1 cellular context compared by ENCODE assay signal in the genomic region with DNA sequence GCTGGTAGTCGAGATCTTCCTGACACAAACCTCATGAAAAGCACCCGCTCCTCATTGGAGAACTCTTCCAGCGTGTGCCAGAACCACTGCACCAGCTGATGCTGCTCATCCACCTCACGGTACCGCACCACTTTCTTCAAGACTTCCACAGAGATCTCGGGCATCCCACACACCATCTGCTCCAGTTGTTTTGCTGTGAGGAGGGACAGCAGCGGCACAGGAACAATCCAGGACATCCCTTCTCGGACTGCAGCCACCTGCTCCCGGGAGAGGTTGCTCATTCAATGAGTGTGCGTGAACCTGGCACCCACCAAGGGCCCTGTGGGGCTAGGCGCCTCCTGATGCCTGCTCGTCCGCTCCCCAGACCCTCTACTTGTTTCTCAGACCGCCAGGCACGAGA.
TF ChIP-seq lines count a peak whose summit lies in the region.

No MANE protein-coding gene starts in this region.

TF ChIP-seq in IMR-90, 13 proteins besides CTCF, POLR2A, EP300 and RAD21:
- no peak for TF ChIP-seq SMC3 (IDR thresholded peaks at IDR 0.05; ENCODE audit: low read depth, low read length)
- TF ChIP-seq RCOR1 (IDR thresholded peaks at IDR 0.05; ENCODE audit: insufficient replicate concordance, low read length): no peak
- TF ChIP-seq CEBPB (IDR thresholded peaks at IDR 0.05; ENCODE audit: low read depth, low read length): no peak
- TF ChIP-seq, protein P1, sequence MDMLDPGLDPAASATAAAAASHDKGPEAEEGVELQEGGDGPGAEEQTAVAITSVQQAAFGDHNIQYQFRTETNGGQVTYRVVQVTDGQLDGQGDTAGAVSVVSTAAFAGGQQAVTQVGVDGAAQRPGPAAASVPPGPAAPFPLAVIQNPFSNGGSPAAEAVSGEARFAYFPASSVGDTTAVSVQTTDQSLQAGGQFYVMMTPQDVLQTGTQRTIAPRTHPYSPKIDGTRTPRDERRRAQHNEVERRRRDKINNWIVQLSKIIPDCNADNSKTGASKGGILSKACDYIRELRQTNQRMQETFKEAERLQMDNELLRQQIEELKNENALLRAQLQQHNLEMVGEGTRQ (IDR thresholded peaks at IDR 0.05; ENCODE audit: low read depth, low read length): no peak
- TF ChIP-seq NFE2L2 (IDR thresholded peaks at IDR 0.05; ENCODE audit: low read depth, low read length): no peak
- no peak for TF ChIP-seq MAFK (IDR thresholded peaks at IDR 0.05; ENCODE audit: low read depth, low read length)
- TF ChIP-seq RFX5 (IDR thresholded peaks at IDR 0.05; ENCODE audit: low read depth, low read length): no peak
- TF ChIP-seq CHD1 (IDR thresholded peaks at IDR 0.05; ENCODE audit: low read depth, low read length): no peak
- TF ChIP-seq BHLHE40 (IDR thresholded peaks at IDR 0.05; ENCODE audit: low read depth, low read length): no peak
